Comparison of ENCODE assay signal across 1 cellular context in genomic region chr4:55853484-55854046, GRCh38.
TF ChIP-seq lines count a peak whose summit lies in the region.

A gene with protein sequence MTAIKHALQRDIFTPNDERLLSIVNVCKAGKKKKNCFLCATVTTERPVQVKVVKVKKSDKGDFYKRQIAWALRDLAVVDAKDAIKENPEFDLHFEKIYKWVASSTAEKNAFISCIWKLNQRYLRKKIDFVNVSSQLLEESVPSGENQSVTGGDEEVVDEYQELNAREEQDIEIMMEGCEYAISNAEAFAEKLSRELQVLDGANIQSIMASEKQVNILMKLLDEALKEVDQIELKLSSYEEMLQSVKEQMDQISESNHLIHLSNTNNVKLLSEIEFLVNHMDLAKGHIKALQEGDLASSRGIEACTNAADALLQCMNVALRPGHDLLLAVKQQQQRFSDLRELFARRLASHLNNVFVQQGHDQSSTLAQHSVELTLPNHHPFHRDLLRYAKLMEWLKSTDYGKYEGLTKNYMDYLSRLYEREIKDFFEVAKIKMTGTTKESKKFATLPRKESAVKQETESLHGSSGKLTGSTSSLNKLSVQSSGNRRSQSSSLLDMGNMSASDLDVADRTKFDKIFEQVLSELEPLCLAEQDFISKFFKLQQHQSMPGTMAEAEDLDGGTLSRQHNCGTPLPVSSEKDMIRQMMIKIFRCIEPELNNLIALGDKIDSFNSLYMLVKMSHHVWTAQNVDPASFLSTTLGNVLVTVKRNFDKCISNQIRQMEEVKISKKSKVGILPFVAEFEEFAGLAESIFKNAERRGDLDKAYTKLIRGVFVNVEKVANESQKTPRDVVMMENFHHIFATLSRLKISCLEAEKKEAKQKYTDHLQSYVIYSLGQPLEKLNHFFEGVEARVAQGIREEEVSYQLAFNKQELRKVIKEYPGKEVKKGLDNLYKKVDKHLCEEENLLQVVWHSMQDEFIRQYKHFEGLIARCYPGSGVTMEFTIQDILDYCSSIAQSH (plus strand): TSS chr4:55853648. CDS start chr4:55858324, 4,676 bp downstream.

TF ChIP-seq in HepG2, 621 proteins besides CTCF, POLR2A, EP300 and RAD21 (continued from another document and continues in another):
- TF ChIP-seq BATF2 (CRISPR knock-in tag; IDR thresholded peaks at IDR 0.05): no peak
- TF ChIP-seq ZNF205 (CRISPR knock-in tag; IDR thresholded peaks at IDR 0.05): no peak
- TF ChIP-seq ZNF124 (CRISPR knock-in tag; IDR thresholded peaks at IDR 0.05): 0 out of 2 replicates have a peak, but pooled peaks have one; percentile 48
- TF ChIP-seq, protein P1, sequence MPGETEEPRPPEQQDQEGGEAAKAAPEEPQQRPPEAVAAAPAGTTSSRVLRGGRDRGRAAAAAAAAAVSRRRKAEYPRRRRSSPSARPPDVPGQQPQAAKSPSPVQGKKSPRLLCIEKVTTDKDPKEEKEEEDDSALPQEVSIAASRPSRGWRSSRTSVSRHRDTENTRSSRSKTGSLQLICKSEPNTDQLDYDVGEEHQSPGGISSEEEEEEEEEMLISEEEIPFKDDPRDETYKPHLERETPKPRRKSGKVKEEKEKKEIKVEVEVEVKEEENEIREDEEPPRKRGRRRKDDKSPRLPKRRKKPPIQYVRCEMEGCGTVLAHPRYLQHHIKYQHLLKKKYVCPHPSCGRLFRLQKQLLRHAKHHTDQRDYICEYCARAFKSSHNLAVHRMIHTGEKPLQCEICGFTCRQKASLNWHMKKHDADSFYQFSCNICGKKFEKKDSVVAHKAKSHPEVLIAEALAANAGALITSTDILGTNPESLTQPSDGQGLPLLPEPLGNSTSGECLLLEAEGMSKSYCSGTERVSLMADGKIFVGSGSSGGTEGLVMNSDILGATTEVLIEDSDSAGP (CRISPR knock-in tag; IDR thresholded peaks at IDR 0.05; ENCODE audit: borderline replicate concordance): peak; percentile 82; the same call in 1 of the 2 replicates
- TF ChIP-seq ZNF143 (CRISPR knock-in tag; IDR thresholded peaks at IDR 0.05): peak; percentile 67
- peak; percentile 72 for TF ChIP-seq POLR2AphosphoS5 (IDR thresholded peaks at IDR 0.05; ENCODE audit: low read depth, low read length)
- no peak for TF ChIP-seq SAFB2 (CRISPR knock-in tag; IDR thresholded peaks at IDR 0.05; ENCODE audit: borderline replicate concordance, low read depth)
- peak; percentile 74; the same call in 1 of the 2 replicates for TF ChIP-seq RFXAP (CRISPR knock-in tag; IDR thresholded peaks at IDR 0.05; ENCODE audit: borderline replicate concordance)
- peak; percentile 33 for TF ChIP-seq AGO2 (optimal IDR thresholded peaks at IDR 0.05; ENCODE audit: low read depth, low read length)
- no peak for TF ChIP-seq ZNF24 (IDR thresholded peaks at IDR 0.05)
- no peak for TF ChIP-seq ZNF558 (CRISPR knock-in tag; IDR thresholded peaks at IDR 0.05; ENCODE audit: borderline replicate concordance)
- TF ChIP-seq NCOR1 (IDR thresholded peaks at IDR 0.05; ENCODE audit: borderline replicate concordance, low read length): no peak
- TF ChIP-seq MIXL1 (CRISPR knock-in tag; IDR thresholded peaks at IDR 0.05): peak; percentile 13; the same call in 1 of the 2 replicates
- TF ChIP-seq ZNF264 (CRISPR knock-in tag; IDR thresholded peaks at IDR 0.05): 0 out of 2 replicates have a peak, but pooled peaks have one; percentile 20
- no peak for TF ChIP-seq SUZ12 (IDR thresholded peaks at IDR 0.05; ENCODE audit: low read depth, low read length)
- no peak for TF ChIP-seq ZBTB14 (CRISPR knock-in tag; IDR thresholded peaks at IDR 0.05)
- TF ChIP-seq ZNF652 (CRISPR knock-in tag; IDR thresholded peaks at IDR 0.05; ENCODE audit: borderline replicate concordance, low read depth): no peak
- TF ChIP-seq ZNF235 (CRISPR knock-in tag; IDR thresholded peaks at IDR 0.05; ENCODE audit: borderline replicate concordance): no peak
- TF ChIP-seq PCBP1 (IDR thresholded peaks at IDR 0.05; ENCODE audit: borderline replicate concordance, low read depth, low read length): 0 out of 2 replicates have a peak, but pooled peaks have one; percentile 41
- no peak for TF ChIP-seq XBP1 (CRISPR knock-in tag; IDR thresholded peaks at IDR 0.05)
- 0 out of 2 replicates have a peak, but pooled peaks have one; percentile 12 for TF ChIP-seq REPIN1 (CRISPR knock-in tag; IDR thresholded peaks at IDR 0.05; ENCODE audit: borderline replicate concordance, low read depth)
- 0 out of 2 replicates have a peak, but pooled peaks have one; percentile 41 for TF ChIP-seq SNAI1 (CRISPR knock-in tag; IDR thresholded peaks at IDR 0.05; ENCODE audit: borderline replicate concordance)
- peak; percentile 48; the same call in 1 of the 2 replicates for TF ChIP-seq PHF21A (CRISPR knock-in tag; IDR thresholded peaks at IDR 0.05)
- TF ChIP-seq BRD4 (CRISPR knock-in tag; IDR thresholded peaks at IDR 0.05): peak; percentile 28; the same call in 1 of the 2 replicates
- TF ChIP-seq NBN (conservative IDR thresholded peaks at IDR 0.05): no peak
- TF ChIP-seq ZFP90 (CRISPR knock-in tag; IDR thresholded peaks at IDR 0.05; ENCODE audit: borderline replicate concordance): peak; percentile 88; the same call in 1 of the 2 replicates
- peak; percentile 69 for TF ChIP-seq ATF1 (CRISPR knock-in tag; IDR thresholded peaks at IDR 0.05)
- peak; percentile 73 for TF ChIP-seq ZFX (CRISPR knock-in tag; IDR thresholded peaks at IDR 0.05; ENCODE audit: low read depth)
- no peak for TF ChIP-seq JUN (CRISPR knock-in tag; IDR thresholded peaks at IDR 0.05)
- TF ChIP-seq NFYC (CRISPR knock-in tag; IDR thresholded peaks at IDR 0.05): peak; percentile 77
- peak; percentile 87 for TF ChIP-seq HDAC1 (CRISPR knock-in tag; IDR thresholded peaks at IDR 0.05)
- TF ChIP-seq ZFP36L1 (CRISPR knock-in tag; IDR thresholded peaks at IDR 0.05): no peak
- TF ChIP-seq ZFAT (CRISPR knock-in tag; conservative IDR thresholded peaks at IDR 0.05): no peak
- TF ChIP-seq HMG20B (CRISPR knock-in tag; conservative IDR thresholded peaks at IDR 0.05): no peak
- TF ChIP-seq HOXA9 (CRISPR knock-in tag; IDR thresholded peaks at IDR 0.05; ENCODE audit: borderline replicate concordance): 0 out of 2 replicates have a peak, but pooled peaks have one; percentile 9
- peak; percentile 34; the same call in 1 of the 2 replicates for TF ChIP-seq ZNF367 (CRISPR knock-in tag; IDR thresholded peaks at IDR 0.05; ENCODE audit: borderline replicate concordance)
- no peak for TF ChIP-seq FOXK2 (IDR thresholded peaks at IDR 0.05)
- TF ChIP-seq MEF2D (CRISPR knock-in tag; IDR thresholded peaks at IDR 0.05): 0 out of 2 replicates have a peak, but pooled peaks have one; percentile 45
- no peak for TF ChIP-seq SIX4 (CRISPR knock-in tag; IDR thresholded peaks at IDR 0.05)
- no peak for TF ChIP-seq FOXO4 (CRISPR knock-in tag; conservative IDR thresholded peaks at IDR 0.05)
- no peak for TF ChIP-seq RBM22 (optimal IDR thresholded peaks at IDR 0.05; ENCODE audit: low read length)
- TF ChIP-seq ZNF639 (CRISPR knock-in tag; conservative IDR thresholded peaks at IDR 0.05): no peak
- peak; percentile 16; the same call in 1 of the 2 replicates for TF ChIP-seq ZNF609 (CRISPR knock-in tag; IDR thresholded peaks at IDR 0.05; ENCODE audit: borderline replicate concordance)
- TF ChIP-seq ZNF260 (CRISPR knock-in tag; IDR thresholded peaks at IDR 0.05; ENCODE audit: borderline replicate concordance, low read depth): no peak
- TF ChIP-seq ZNF207 (IDR thresholded peaks at IDR 0.05; ENCODE audit: borderline replicate concordance): no peak
- TF ChIP-seq ZNF878 (CRISPR knock-in tag; IDR thresholded peaks at IDR 0.05): peak; percentile 56; the same call in 1 of the 2 replicates
